In genomic region chr7:128209229-128210035, GRCh38 we compare ENCODE assay signal across 8 cellular contexts. TPM values are rescaled to one million over a fixed set of nuclear protein-coding genes. Genes with fewer than 3 reads are reported as not detected.
DNase-seq lines count a peak whose midpoint lies in the region; ATAC-seq and TF ChIP-seq lines count a peak whose summit lies in the region.

No MANE protein-coding gene starts in this region.

- ATAC-seq in GM19025 (IDR thresholded peaks at IDR 0.05; ENCODE audit: low read depth, unreplicated experiment), result peak; percentile 46

- peaks cover 15% of the 10 kb centered on the region for H3K27me3 ChIP-seq in BJ (ENCODE audit: control insufficient read depth, insufficient read depth, low read length)

- no peak for DNase-seq in BJ (ENCODE audit: low read depth)
- DNase-seq in KBM-7, result peak; percentile 84
- DNase-seq in RWPE1 (ENCODE audit: low spot score), result peak; percentile 78
- DNase-seq in activated T-helper 1 cell treated with anti-CD3 and anti-CD28 coated beads, Interleukin-2, amount 50 U/mL, for 16 hours (ENCODE audit: low read depth in 1 of 2, low spot score in 1 of 2), result peak; percentile 30 to 46
- peak; percentile 70 for DNase-seq in fibroblast of villous mesenchyme (ENCODE audit: low read depth)
- peak in 49 of 56 donors; percentile 14 to 78 (median 48) for DNase-seq in nucleus accumbens (lab: John Stamatoyannopoulos, UW)
- DNase-seq in superior temporal gyrus (ENCODE audit: extremely low spot score), result peak; percentile 91

- CTCF ChIA-PET in BJ (lab: Yijun Ruan, JAX) (interaction anchor here (0.6 to 7.9 kb wide), 52 partner anchors 9 to 1770 kb away, joined by 3 to 136 read pairs (median 4); partner anchors contain the start of gene ARF5), RWPE1 (lab: Yijun Ruan, JAX) (interaction anchor here (0.5 to 3.8 kb wide), 12 partner anchors 18 to 1428 kb away, joined by 3 to 58 read pairs (median 3); no protein-coding TSS in a partner anchor)

- TF ChIP-seq CTCF in BJ (IDR thresholded peaks at IDR 0.05; ENCODE audit: insufficient read depth, low read depth, low read length) (peak; percentile 97), RWPE1 (conservative IDR thresholded peaks at IDR 0.05; ENCODE audit: low read depth) (peak; percentile 99), fibroblast of villous mesenchyme (IDR thresholded peaks at IDR 0.05; ENCODE audit: insufficient read depth, low read depth, low read length) (peak; percentile 99)

- in situ Hi-C loops in KBM-7 (cut with MboI; ENCODE audit: low pct_unique_long_range_greater_than_20kb, low sequenced_read_pairs), result loop anchor here (25.0 kb wide), 1 partner anchor 497 kb away; no protein-coding TSS in a partner anchor

- H3K4me3 ChIP-seq in BJ (ENCODE audit: low read depth, low read length) (no peak overlapping the region), fibroblast of villous mesenchyme (ENCODE audit: low read depth, low read length) (no peak overlapping the region)

- H3K27ac ChIP-seq in RWPE1, result no peak overlapping the region

- no peaks in the 10 kb centered on the region for H3K36me3 ChIP-seq in BJ (ENCODE audit: control insufficient read depth, insufficient read depth, low read length)

- POLR2A ChIA-PET in BJ (lab: Charles Lee), result interaction anchor here (0.7 kb wide), 2 partner anchors 389 to 502 kb away, joined by 3 to 6 read pairs; no protein-coding TSS in a partner anchor
- POLR2A ChIA-PET in RWPE1 (lab: Yijun Ruan, JAX; ENCODE audit: low non-redundant PET), result no interaction called here

RNA-seq across cellular contexts. Expression of gene LEP, which starts 31.6 kb away (rescaled TPM):
- 0.05 TPM in 2 replicates for polyA plus RNA-seq in BJ (2011; rRNA removed)
- not detected in 2 replicates for polyA minus RNA-seq in BJ (2011; rRNA and poly(A)+ RNA removed)
- total RNA-seq in fibroblast of villous mesenchyme, result not detected in 2 replicates
